Comparison of ENCODE assay signal across 2 cellular contexts in the genomic region with DNA sequence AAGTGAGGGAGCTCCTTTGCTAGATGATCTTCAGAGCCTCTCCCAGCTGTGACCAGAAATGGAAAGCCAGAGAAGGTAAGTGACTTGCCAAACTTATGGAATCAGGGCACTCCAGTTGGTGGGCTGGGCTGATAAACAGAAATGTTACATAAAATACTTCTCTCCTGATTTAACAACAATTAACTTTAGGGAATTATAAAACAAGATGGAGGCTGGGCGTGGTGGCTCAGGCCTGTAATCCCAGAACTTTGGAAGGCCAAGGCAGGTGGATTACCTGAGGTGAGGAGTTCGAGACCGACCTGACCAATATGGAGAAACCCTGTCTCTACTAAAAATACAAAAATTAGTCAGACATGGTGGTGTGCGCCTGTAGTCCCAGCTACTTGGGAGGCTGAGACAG.
TF ChIP-seq lines count a peak whose summit lies in the region.

No MANE protein-coding gene starts in this region.

TF ChIP-seq in GM23338, 12 proteins besides CTCF, POLR2A, EP300 and RAD21:
- no peak for TF ChIP-seq CREB1 (CRISPR knock-in tag; IDR thresholded peaks at IDR 0.05; ENCODE audit: low read depth)
- TF ChIP-seq, protein P1, sequence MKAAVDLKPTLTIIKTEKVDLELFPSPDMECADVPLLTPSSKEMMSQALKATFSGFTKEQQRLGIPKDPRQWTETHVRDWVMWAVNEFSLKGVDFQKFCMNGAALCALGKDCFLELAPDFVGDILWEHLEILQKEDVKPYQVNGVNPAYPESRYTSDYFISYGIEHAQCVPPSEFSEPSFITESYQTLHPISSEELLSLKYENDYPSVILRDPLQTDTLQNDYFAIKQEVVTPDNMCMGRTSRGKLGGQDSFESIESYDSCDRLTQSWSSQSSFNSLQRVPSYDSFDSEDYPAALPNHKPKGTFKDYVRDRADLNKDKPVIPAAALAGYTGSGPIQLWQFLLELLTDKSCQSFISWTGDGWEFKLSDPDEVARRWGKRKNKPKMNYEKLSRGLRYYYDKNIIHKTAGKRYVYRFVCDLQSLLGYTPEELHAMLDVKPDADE (IDR thresholded peaks at IDR 0.05): no peak

TF ChIP-seq in H1, 55 proteins besides CTCF, POLR2A, EP300 and RAD21:
- TF ChIP-seq E2F6 (IDR thresholded peaks at IDR 0.05): no peak
- TF ChIP-seq RNF2 (IDR thresholded peaks at IDR 0.05; ENCODE audit: borderline replicate concordance, low read depth, low read length, missing control alignments, poor library complexity, severe bottlenecking): no peak
- no peak for TF ChIP-seq EZH2 (IDR thresholded peaks at IDR 0.05; ENCODE audit: low read depth, low read length, severe bottlenecking)
- TF ChIP-seq POU5F1 (IDR thresholded peaks at IDR 0.05; ENCODE audit: low read depth, low read length): no peak
- no peak for TF ChIP-seq TEAD4 (IDR thresholded peaks at IDR 0.05; ENCODE audit: low read depth, low read length)
- no peak for TF ChIP-seq SRF (IDR thresholded peaks at IDR 0.05; ENCODE audit: low read depth, low read length)
- TF ChIP-seq CHD2 (IDR thresholded peaks at IDR 0.05; ENCODE audit: low read length): no peak
- no peak for TF ChIP-seq CBX8 (IDR thresholded peaks at IDR 0.05; ENCODE audit: borderline replicate concordance, low read depth, low read length)
- no peak for TF ChIP-seq SIRT6 (IDR thresholded peaks at IDR 0.05; ENCODE audit: low read length)
- TF ChIP-seq CBX5 (IDR thresholded peaks at IDR 0.05; ENCODE audit: low read depth, low read length): no peak
- TF ChIP-seq SAP30 (IDR thresholded peaks at IDR 0.05; ENCODE audit: insufficient read depth, insufficient replicate concordance, low read length): no peak
- TF ChIP-seq RBBP5 (IDR thresholded peaks at IDR 0.05; ENCODE audit: borderline replicate concordance, low read depth, low read length): no peak
- no peak for TF ChIP-seq RFX5 (IDR thresholded peaks at IDR 0.05; ENCODE audit: borderline replicate concordance, low read depth, low read length)
- no peak for TF ChIP-seq SP1 (IDR thresholded peaks at IDR 0.05; ENCODE audit: low read depth, low read length)
- no peak for TF ChIP-seq HDAC6 (IDR thresholded peaks at IDR 0.05; ENCODE audit: low read depth, low read length)
- no peak for TF ChIP-seq MAX (IDR thresholded peaks at IDR 0.05)
